Comparison of ENCODE assay signal across 1 cellular context in the genomic region with DNA sequence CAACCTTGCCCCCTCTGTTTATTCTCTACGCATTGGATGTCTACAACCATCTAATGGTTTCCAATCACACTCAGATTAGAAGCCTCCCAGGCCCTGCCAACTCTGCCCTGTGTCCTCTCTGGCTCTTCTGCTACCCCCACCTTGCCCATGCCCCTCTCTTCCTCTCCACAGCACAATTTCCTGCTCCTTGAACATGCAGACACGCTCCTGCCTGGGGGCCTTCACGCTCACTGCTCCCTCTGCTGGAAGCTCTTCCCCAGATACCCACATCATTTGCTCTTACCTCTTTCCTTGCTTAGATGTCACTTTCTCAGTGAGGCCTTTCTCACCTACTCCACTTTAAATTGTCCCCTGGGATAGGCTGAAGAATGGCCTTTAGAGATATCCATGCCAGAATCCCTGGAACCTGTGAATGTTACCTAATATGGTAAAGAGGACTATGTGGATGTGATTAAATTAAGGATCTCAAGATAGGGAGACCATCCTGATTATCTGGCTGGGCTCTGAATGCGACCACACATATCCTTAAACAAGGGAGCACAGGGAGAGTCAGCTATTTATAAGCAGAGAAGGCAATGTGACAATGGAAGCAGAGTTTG.
TF ChIP-seq lines count a peak whose summit lies in the region.

No MANE protein-coding gene starts in this region.

TF ChIP-seq in IMR-90, 13 proteins besides CTCF, POLR2A, EP300 and RAD21 (continued from another document):
- TF ChIP-seq, protein P1, sequence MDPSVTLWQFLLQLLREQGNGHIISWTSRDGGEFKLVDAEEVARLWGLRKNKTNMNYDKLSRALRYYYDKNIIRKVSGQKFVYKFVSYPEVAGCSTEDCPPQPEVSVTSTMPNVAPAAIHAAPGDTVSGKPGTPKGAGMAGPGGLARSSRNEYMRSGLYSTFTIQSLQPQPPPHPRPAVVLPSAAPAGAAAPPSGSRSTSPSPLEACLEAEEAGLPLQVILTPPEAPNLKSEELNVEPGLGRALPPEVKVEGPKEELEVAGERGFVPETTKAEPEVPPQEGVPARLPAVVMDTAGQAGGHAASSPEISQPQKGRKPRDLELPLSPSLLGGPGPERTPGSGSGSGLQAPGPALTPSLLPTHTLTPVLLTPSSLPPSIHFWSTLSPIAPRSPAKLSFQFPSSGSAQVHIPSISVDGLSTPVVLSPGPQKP (IDR thresholded peaks at IDR 0.05; ENCODE audit: borderline replicate concordance, low read depth, low read length), result no peak
- TF ChIP-seq BHLHE40 (IDR thresholded peaks at IDR 0.05; ENCODE audit: low read depth, low read length), result no peak
- no peak for TF ChIP-seq FOS (IDR thresholded peaks at IDR 0.05; ENCODE audit: low read depth, low read length)
